ENCODE assay signal across 9 cellular contexts in the genomic region with DNA sequence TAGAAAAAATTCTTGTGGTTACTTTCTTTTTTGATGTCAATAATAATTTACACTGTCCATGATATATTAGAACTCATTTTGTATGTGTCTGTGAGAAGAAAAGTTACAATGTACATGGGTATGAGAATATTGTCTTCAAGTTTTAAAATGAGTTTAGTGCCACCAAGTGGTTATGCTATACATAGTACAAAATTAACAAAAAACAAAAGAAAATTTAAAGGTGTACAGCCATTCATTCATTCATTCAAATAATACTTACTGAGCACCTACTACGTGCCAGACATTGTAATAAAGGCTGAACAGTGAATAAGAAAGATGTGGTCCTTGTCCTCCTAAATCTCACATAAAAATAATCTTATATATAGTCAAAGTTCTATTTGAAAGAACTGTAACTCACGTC.
A peak's percentile ranks its signal among the peaks of the same experiment; 100 is the strongest.
DNase-seq lines count a peak whose midpoint lies in the region; ATAC-seq and TF ChIP-seq lines count a peak whose summit lies in the region.
"Had no signal": no experiment of that assay in that cellular context is flagged by ENCODE, and none has a peak within 500 bp of the region (broad histone marks: within the 10 kb centered on the region; RNA-seq: fewer than 3 reads in every experiment).

No MANE protein-coding gene starts in this region.

- no peak overlapping the region for H3K27ac Mint-ChIP-seq in stimulated activated effector memory CD8-positive, alpha-beta T cell treated with anti-CD3 and anti-CD28 coated beads, Interleukin-12 subunit alpha, Interleukin-12 subunit beta, amount 100 ng/mL, for 72 hours
- H3K27ac Mint-ChIP-seq: activated CD4-positive, alpha-beta T cell treated with anti-CD3 and anti-CD28 coated beads, Interleukin-2, amount 10 ng/mL, durations not matched to agents 24 days and 14 days had no signal

- H3K4me3 Mint-ChIP-seq in stimulated activated effector memory CD8-positive, alpha-beta T cell treated with anti-CD3 and anti-CD28 coated beads, Interleukin-12 subunit alpha, Interleukin-12 subunit beta, amount 100 ng/mL, for 72 hours = no peak overlapping the region
- H3K4me3 Mint-ChIP-seq: activated CD4-positive, alpha-beta T cell treated with anti-CD3 and anti-CD28 coated beads, Interleukin-2, amount 10 ng/mL, durations not matched to agents 24 days and 14 days had no signal

- DNase-seq in AG09309 (ENCODE audit: low read depth) = no peak
- DNase-seq in GM20000 (ENCODE audit: low spot score) = peak; percentile 4
- peak; percentile 61 for DNase-seq in OCI-M1 (lab: John Stamatoyannopoulos, UW)
- DNase-seq in fibroblast of peridontal ligament (ENCODE audit: extremely low read depth) = peak; percentile 53
- no peak for DNase-seq in germinal center (ENCODE audit: low spot score)
- DNase-seq in stimulated activated effector memory CD8-positive, alpha-beta T cell treated with anti-CD3 and anti-CD28 coated beads, Interleukin-12 subunit alpha, Interleukin-12 subunit beta, amount 100 ng/mL, for 72 hours (ENCODE audit: low spot score in 2 of 2) = no peak
- no peak for DNase-seq in NCI-H1417 (lab: John Stamatoyannopoulos, UW)
- DNase-seq in activated CD4-positive, alpha-beta T cell treated with anti-CD3 and anti-CD28 coated beads for 1 hour = no peak
- DNase-seq: activated CD4-positive, alpha-beta T cell treated with anti-CD3 and anti-CD28 coated beads, Interleukin-2, amount 10 ng/mL, durations not matched to agents 24 days and 14 days had no signal

- H3K4me3 ChIP-seq in AG09309 (ENCODE audit: control insufficient read depth, low read depth, low read length) = no peak overlapping the region

- no peaks in the 10 kb centered on the region for H3K9me3 Mint-ChIP-seq in stimulated activated effector memory CD8-positive, alpha-beta T cell treated with anti-CD3 and anti-CD28 coated beads, Interleukin-12 subunit alpha, Interleukin-12 subunit beta, amount 100 ng/mL, for 72 hours
- H3K9me3 Mint-ChIP-seq: activated CD4-positive, alpha-beta T cell treated with anti-CD3 and anti-CD28 coated beads, Interleukin-2, amount 10 ng/mL, durations not matched to agents 24 days and 14 days had no signal

- TF ChIP-seq CTCF in AG09309 (IDR thresholded peaks at IDR 0.05; ENCODE audit: control insufficient read depth, insufficient read depth, low read depth, low read length, missing control alignments) (peak; percentile 17), GM20000 (IDR thresholded peaks at IDR 0.05; ENCODE audit: extremely low read depth, missing control alignments) (no peak)

- no peak for ATAC-seq in stimulated activated effector memory CD8-positive, alpha-beta T cell treated with anti-CD3 and anti-CD28 coated beads, Interleukin-12 subunit alpha, Interleukin-12 subunit beta, amount 100 ng/mL, for 72 hours

- H3K4me1 Mint-ChIP-seq in stimulated activated effector memory CD8-positive, alpha-beta T cell treated with anti-CD3 and anti-CD28 coated beads, Interleukin-12 subunit alpha, Interleukin-12 subunit beta, amount 100 ng/mL, for 72 hours = peaks cover 13% of the 10 kb centered on the region

- peaks cover 55% of the 10 kb centered on the region for H3K36me3 Mint-ChIP-seq in stimulated activated effector memory CD8-positive, alpha-beta T cell treated with anti-CD3 and anti-CD28 coated beads, Interleukin-12 subunit alpha, Interleukin-12 subunit beta, amount 100 ng/mL, for 72 hours

Comparison
In these comparisons a context has a peak if more than half of its experiments do, and no peak if none do; other contexts are left out.
1. DNase-seq: peak in GM20000 (single experiment), OCI-M1 (single experiment) and fibroblast of peridontal ligament (single experiment); none in AG09309 (single experiment), germinal center (single experiment), stimulated activated effector memory CD8-positive, alpha-beta T cell treated with anti-CD3 and anti-CD28 coated beads, Interleukin-12 subunit alpha, Interleukin-12 subunit beta, amount 100 ng/mL, for 72 hours (0 of 2), NCI-H1417 (0 of 3) and activated CD4-positive, alpha-beta T cell treated with anti-CD3 and anti-CD28 coated beads for 1 hour (single experiment).